Comparison of ENCODE assay signal across 26 cellular contexts in the genomic region with DNA sequence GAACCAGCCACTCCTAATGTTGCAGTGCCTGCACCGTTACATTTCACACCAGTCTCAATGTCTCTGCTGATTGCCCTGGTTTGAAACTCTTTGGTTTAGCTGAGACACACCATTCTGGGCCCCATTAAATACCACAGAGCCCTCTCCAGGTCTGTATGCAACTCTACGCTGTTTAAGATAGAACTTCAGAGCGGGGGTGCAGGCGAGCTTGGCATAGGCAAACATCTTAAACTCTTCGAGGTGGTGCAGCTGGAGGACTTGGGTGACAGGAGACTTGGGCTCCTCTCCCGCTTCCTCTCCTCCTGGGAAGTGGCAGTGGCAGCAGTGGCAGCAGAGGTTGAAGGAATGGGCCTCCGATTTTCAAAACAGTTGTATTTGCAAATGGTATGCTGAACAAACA. TPM values are rescaled to one million over a fixed set of nuclear protein-coding genes. Genes with fewer than 3 reads are reported as not detected.
DNase-seq lines count a peak whose midpoint lies in the region; ATAC-seq, FAIRE-seq and TF ChIP-seq lines count a peak whose summit lies in the region.
"Had no signal": no experiment of that assay in that cellular context is flagged by ENCODE, and none has a peak within 500 bp of the region (broad histone marks: within the 10 kb centered on the region; RNA-seq: fewer than 3 reads in every experiment).

No MANE protein-coding gene starts in this region.

- H3K4me1 ChIP-seq in HepG2 (ENCODE audit: insufficient read depth, low read length): peaks cover 20% of the 10 kb centered on the region
- no peaks in the 10 kb centered on the region for H3K4me1 ChIP-seq in right lobe of liver
- peaks cover 0 to 7% of the 10 kb centered on the region in 2 experiments; a peak in 2 of 5 replicates for H3K4me1 ChIP-seq in K562 (replicated peaks in 1 of 2; ENCODE audit: control insufficient read depth in 2 of 2, insufficient read depth in 2 of 2, low read length in 2 of 2)
- H3K4me1 ChIP-seq: A549, BE2C, HAP-1 had no signal

- H3K79me2 ChIP-seq in HepG2 (ENCODE audit: insufficient read depth, low read length) (no peaks in the 10 kb centered on the region), K562 (ENCODE audit: control insufficient read depth, insufficient read depth, low read length) (no peaks in the 10 kb centered on the region)

- H2AFZ ChIP-seq in HepG2 (ENCODE audit: low read length): no peak overlapping the region
- H2AFZ ChIP-seq in K562 (ENCODE audit: low read depth, low read length): no peak overlapping the region

- intact Hi-C loops in HepG2 (cut with micrococcal nuclease; ENCODE audit: unreplicated experiment): no loop called here
- intact Hi-C loops in right lobe of liver (cut with DNase I): no loop called here
- intact Hi-C loops in K562 (cut with micrococcal nuclease): no loop called here

- peak; percentile 37 for ATAC-seq in HepG2
- no peak for ATAC-seq in right lobe of liver
- peak; percentile 27; the same call in 2 of the 3 replicates for ATAC-seq in K562
- ATAC-seq in GM21619 (IDR thresholded peaks at IDR 0.05; ENCODE audit: unreplicated experiment): no peak
- ATAC-seq: A549, GM12878 had no signal

- no peaks in the 10 kb centered on the region for H3K27me3 ChIP-seq in HepG2 (ENCODE audit: control insufficient read depth in 1 of 2, insufficient read depth in 2 of 2, low read length in 2 of 2)
- H3K27me3 ChIP-seq in right lobe of liver: no peaks in the 10 kb centered on the region
- H3K27me3 ChIP-seq in K562 (ENCODE audit: control insufficient read depth in 2 of 2, insufficient read depth in 2 of 2, low read length in 2 of 2): no peaks in the 10 kb centered on the region
- H3K27me3 ChIP-seq: BE2C; BLaER1 treated with 17β-estradiol and CSF1 and Interleukin-3, amounts not matched to agents 10 nM and 100 nM had no signal

- no peaks in the 10 kb centered on the region for H4K20me1 ChIP-seq in HepG2 (ENCODE audit: insufficient read depth, low read length)
- H4K20me1 ChIP-seq in K562 (replicated peaks; ENCODE audit: control insufficient read depth, insufficient read depth, low read length): no peaks in the 10 kb centered on the region
- H4K20me1 ChIP-seq: BLaER1 treated with 17β-estradiol and CSF1 and Interleukin-3, amounts not matched to agents 10 nM and 100 nM had no signal

- H3K9ac ChIP-seq in HepG2 (ENCODE audit: insufficient read depth, low read depth, low read length) (no peak overlapping the region), K562 (ENCODE audit: insufficient read depth in 1 of 2, low read depth in 2 of 2, low read length in 2 of 2) (no peak overlapping the region)
- H3K9ac ChIP-seq: BLaER1 treated with 17β-estradiol and CSF1 and Interleukin-3, amounts not matched to agents 10 nM and 100 nM had no signal

- H3K4me3 Mint-ChIP-seq in neural crest cell: no peak overlapping the region
- H3K4me3 Mint-ChIP-seq: CD14-positive monocyte; CD4-positive, alpha-beta T cell; CD8-positive, alpha-beta memory T cell; HFFc6 had no signal

- TF ChIP-seq POLR2A in HepG2 (IDR thresholded peaks at IDR 0.05; ENCODE audit: insufficient read depth in 1 of 2, low read depth in 2 of 2, low read length in 2 of 2) (no peak), right lobe of liver (IDR thresholded peaks at IDR 0.05) (no peak), K562 (conservative IDR thresholded peaks at IDR 0.05) (no peak)

- WGBS in HepG2 (ENCODE audit: low lambda C conversion rate): 59% methylated on average over 7 of the region's 7 CpGs
- 70% methylated on average over 5 of the region's 7 CpGs for WGBS in right lobe of liver (ENCODE audit: insufficient coverage, low coverage, low lambda C conversion rate, missing lambda C conversion rate)
- 23% methylated on average over 7 of the region's 7 CpGs for WGBS in K562 (ENCODE audit: insufficient coverage, low coverage, missing lambda C conversion rate)

- no peak overlapping the region for H3K4me3 ChIP-seq in HepG2 (replicated peaks in 1 of 3; ENCODE audit: insufficient read depth in 1 of 3, low read depth in 2 of 3, low read length in 3 of 3)
- H3K4me3 ChIP-seq in right lobe of liver: no peak overlapping the region
- H3K4me3 ChIP-seq in K562: no peak overlapping the region
- H3K4me3 ChIP-seq: A549; BLaER1 treated with 17β-estradiol and CSF1 and Interleukin-3, amounts not matched to agents 10 nM and 100 nM; GM12878; HAP-1 had no signal

- H3K9me1 ChIP-seq in K562 (ENCODE audit: control insufficient read depth, insufficient read depth, low read length): no peaks in the 10 kb centered on the region

- H3K4me1 Mint-ChIP-seq in neural crest cell: no peaks in the 10 kb centered on the region
- H3K4me1 Mint-ChIP-seq: CD8-positive, alpha-beta memory T cell had no signal

- POLR2A ChIA-PET in HepG2 (lab: Yijun Ruan, JAX): interaction anchor here (0.9 to 1.3 kb wide), 4 partner anchors 11 to 58 kb away, joined by 3 to 9 read pairs (median 6); a partner anchor contains a TSS
- POLR2A ChIA-PET in K562 (lab: Yijun Ruan, JAX): interaction anchor here (0.5 to 2.3 kb wide), 5 partner anchors 10 to 150 kb away, joined by 3 to 7 read pairs (median 4); a partner anchor contains a TSS

- H3K4me2 ChIP-seq in HepG2 (ENCODE audit: low read depth, low read length) (peak overlapping the region; percentile 62), K562 (ENCODE audit: insufficient read depth, low read length) (no peak overlapping the region)
- H3K4me2 ChIP-seq: A549 had no signal

- BruUV-seq in HepG2 (replicated peaks; lab: Mats Ljungman, UMichigan): no TSS peak
- BruUV-seq in K562 (replicated peaks; lab: Mats Ljungman, UMichigan): no TSS peak

- H3K36me3 Mint-ChIP-seq in neural crest cell (ENCODE audit: low read depth): no peaks in the 10 kb centered on the region
- H3K36me3 Mint-ChIP-seq: CD14-positive monocyte; CD8-positive, alpha-beta memory T cell had no signal

- H3K9me3 Mint-ChIP-seq in neural crest cell: no peaks in the 10 kb centered on the region
- H3K9me3 Mint-ChIP-seq: CD14-positive monocyte; CD4-positive, alpha-beta T cell; CD8-positive, alpha-beta memory T cell; HFFc6 had no signal

- DNase-seq in HepG2 (ENCODE audit: low spot score) (no peak), right lobe of liver (no peak), K562 (ENCODE audit: extremely low read depth in 1 of 4, low spot score in 3 of 4) (no peak), neural crest cell (ENCODE audit: low read depth, low spot score) (no peak), amniotic stem cell (lab: John Stamatoyannopoulos, UW) (no peak)
- DNase-seq in activated T-cell treated with anti-CD3 and anti-CD28 coated beads, Interleukin-2, amount 50 U/mL, for 1 hour: no peak
- DNase-seq: 8988T; ACHN; BE2C; CD4-positive, alpha-beta T cell; CD8-positive, alpha-beta memory T cell; DMS 273 treated with DMSO at 0.1 percent for 48 hours; DMS79; EL; GDM1; GOT3; HFFc6 had no signal

- in situ Hi-C loops in HepG2 (cut with HindIII; ENCODE audit: extremely low pct_ligation_motif_present, low pct_unique_long_range_greater_than_20kb): no loop called here
- in situ Hi-C loops in K562 (cut with MboI): no loop called here

- TF ChIP-seq CTCF in HepG2 (CRISPR knock-in tag; IDR thresholded peaks at IDR 0.05): no peak
- TF ChIP-seq CTCF in right lobe of liver (IDR thresholded peaks at IDR 0.05): no peak
- TF ChIP-seq CTCF in K562 (IDR thresholded peaks at IDR 0.05 in 2 of 3, conservative IDR thresholded peaks at IDR 0.05 in 1 of 3; ENCODE audit: insufficient read depth in 2 of 3, low read depth in 1 of 3, low read length in 3 of 3): no peak
- no peak for TF ChIP-seq CTCF in neural crest cell (conservative IDR thresholded peaks at IDR 0.05)

- H3K27ac ChIP-seq in HepG2 (ENCODE audit: extremely low read length, insufficient read depth, low read length) (no peak overlapping the region), right lobe of liver (no peak overlapping the region), K562 (ENCODE audit: extremely low read depth, low read depth, low read length) (no peak overlapping the region)
- H3K27ac ChIP-seq: A549; BLaER1 treated with 17β-estradiol and CSF1 and Interleukin-3, amounts not matched to agents 10 nM and 100 nM had no signal

- CTCF ChIA-PET in HepG2 (lab: Yijun Ruan, JAX; ENCODE audit: low intra/inter-chr PET ratio, low total read pairs): no interaction called here
- CTCF ChIA-PET in K562 (lab: Yijun Ruan, JAX; ENCODE audit: low intra/inter-chr PET ratio): no interaction called here

- H3K9me3 ChIP-seq in HepG2 (ENCODE audit: low read length) (no peaks in the 10 kb centered on the region), right lobe of liver (no peaks in the 10 kb centered on the region), K562 (replicated peaks; ENCODE audit: control insufficient read depth, insufficient read depth, low read depth, low read length) (no peaks in the 10 kb centered on the region)
- H3K9me3 ChIP-seq: A549; BE2C; BLaER1 treated with 17β-estradiol and CSF1 and Interleukin-3, amounts not matched to agents 10 nM and 100 nM; HAP-1 had no signal

- TF ChIP-seq EP300 in HepG2 (IDR thresholded peaks at IDR 0.05; ENCODE audit: low read depth in 2 of 2, low read length in 2 of 2): no peak
- no peak for TF ChIP-seq EP300 in HepG2 (CRISPR knock-in tag; IDR thresholded peaks at IDR 0.05; ENCODE audit: borderline replicate concordance)
- TF ChIP-seq EP300 in K562 (IDR thresholded peaks at IDR 0.05; ENCODE audit: low read length): no peak

- H3K36me3 ChIP-seq in HepG2 (replicated peaks in 1 of 2; ENCODE audit: control insufficient read depth in 1 of 2, insufficient read depth in 2 of 2, low read length in 2 of 2) (no peaks in the 10 kb centered on the region), right lobe of liver (no peaks in the 10 kb centered on the region), K562 (ENCODE audit: control insufficient read depth, insufficient read depth, low read length) (no peaks in the 10 kb centered on the region)
- H3K36me3 ChIP-seq: BE2C; BLaER1 treated with 17β-estradiol and CSF1 and Interleukin-3, amounts not matched to agents 10 nM and 100 nM; HAP-1 had no signal

- FAIRE-seq in HepG2 (lab: Jason Lieb, UNC) (no peak), K562 (lab: Jason Lieb, UNC) (no peak)
- FAIRE-seq: A549, D721Med, GM12878, GM19239, H54 had no signal

- no peak for TF ChIP-seq RAD21 in HepG2 (CRISPR knock-in tag; IDR thresholded peaks at IDR 0.05)
- TF ChIP-seq RAD21 in K562 (CRISPR knock-in tag; conservative IDR thresholded peaks at IDR 0.05 in 1 of 2, IDR thresholded peaks at IDR 0.05 in 1 of 2): no peak

- H3K27me3 Mint-ChIP-seq in neural crest cell (ENCODE audit: low read depth): no peaks in the 10 kb centered on the region

- peak overlapping the region; percentile 45 for H3K27ac Mint-ChIP-seq in neural crest cell (ENCODE audit: unreplicated experiment)
- H3K27ac Mint-ChIP-seq: CD4-positive, alpha-beta T cell; CD8-positive, alpha-beta memory T cell; HFFc6 had no signal

RNA-seq across cellular contexts. Expression of a gene that starts 18.5 kb away (rescaled TPM):
- total RNA-seq in HepG2 (2016; rRNA removed; fragmentation: Illumina TruSeq; extraction: Trizol): 208 and 243 TPM in 2 replicates
- 39.6 and 42.9 TPM in 2 replicates for total RNA-seq in HepG2 (2016; cell fraction: cytosol; rRNA removed; fragmentation: Illumina TruSeq; extraction: Trizol; ENCODE audit: low read depth)
- total RNA-seq in HepG2 (2016; cell fraction: insoluble cytoplasmic fraction; rRNA removed; fragmentation: Illumina TruSeq; extraction: Trizol): 200 and 237 TPM in 2 replicates
- total RNA-seq in HepG2 (2016; cell fraction: membrane; rRNA removed; fragmentation: Illumina TruSeq; extraction: Trizol): 91.8 and 97.7 TPM in 2 replicates
- 235 and 275 TPM in 2 replicates for total RNA-seq in HepG2 (2016; cell fraction: nucleus; rRNA removed; fragmentation: Illumina TruSeq; extraction: Trizol)
- 135 and 203 TPM in 2 replicates for polyA plus RNA-seq in HepG2 (2011; rRNA removed)
- polyA plus RNA-seq in HepG2 (2011; cell fraction: cytosol; rRNA removed): 77.3 and 119 TPM in 2 replicates
- polyA plus RNA-seq in HepG2 (2011; cell fraction: nucleus; rRNA removed): 28.6 and 39.3 TPM in 2 replicates
- 148 and 179 TPM in 2 replicates for polyA plus RNA-seq in HepG2 (2012)
- polyA plus RNA-seq in HepG2 (2016; cell fraction: cytosol; fragmentation: Illumina TruSeq; extraction: Trizol; ENCODE audit: low read depth): 33.8 and 41.9 TPM in 2 replicates
- 176 and 181 TPM in 2 replicates for polyA plus RNA-seq in HepG2 (2016; cell fraction: insoluble cytoplasmic fraction; fragmentation: Illumina TruSeq; extraction: Trizol; ENCODE audit: low read depth)
- polyA plus RNA-seq in HepG2 (2016; cell fraction: membrane; fragmentation: Illumina TruSeq; extraction: Trizol; ENCODE audit: low read depth): 64.9 and 66.7 TPM in 2 replicates
- polyA plus RNA-seq in HepG2 (2016; cell fraction: nucleus; fragmentation: Illumina TruSeq; extraction: Trizol; ENCODE audit: insufficient read depth, low read depth): 275 and 279 TPM in 2 replicates
- 76.5 and 121 TPM in 2 replicates for polyA minus RNA-seq in HepG2 (2011; rRNA and poly(A)+ RNA removed; ENCODE audit: low replicate concordance)
- 135 and 140 TPM in 2 replicates for polyA minus RNA-seq in HepG2 (2011; cell fraction: cytosol; rRNA and poly(A)+ RNA removed)
- 83.2 and 87.0 TPM in 2 replicates for polyA minus RNA-seq in HepG2 (2011; cell fraction: nucleus; rRNA and poly(A)+ RNA removed)
- 100 to 1,000 TPM in 2 of 6 experiments, 10 to 100 TPM in 4; 60.8 to 110 (median 90.5) TPM for total RNA-seq in right lobe of liver
- total RNA-seq in K562 (2011; cell fraction: chromatin; rRNA removed; ENCODE audit: low replicate concordance): 114 and 205 TPM in 2 replicates
- total RNA-seq in K562 (2011; cell fraction: nucleolus; rRNA removed): 79.2 and 86.9 TPM in 2 replicates
- 142 and 219 TPM in 2 replicates for total RNA-seq in K562 (2011; cell fraction: nucleoplasm; rRNA removed)
- total RNA-seq in K562 (2014; rRNA removed): 75.7 and 87.7 TPM in 2 replicates
- 129 and 148 TPM in 2 replicates for total RNA-seq in K562 (2014; rRNA removed; fragmentation: Illumina TruSeq; extraction: Trizol)
- total RNA-seq in K562 (2015; rRNA removed; fragmentation: Illumina TruSeq; extraction: Trizol): 94.0 and 97.4 TPM in 2 replicates
- 144 and 147 TPM in 2 replicates for total RNA-seq in K562 (2021)
- 176 and 197 TPM in 2 replicates for polyA plus RNA-seq in K562 (2011; rRNA removed)
- polyA plus RNA-seq in K562 (2011; cell fraction: cytosol; rRNA removed): 34.5 and 75.0 TPM in 2 replicates
- 38.8 and 65.1 TPM in 2 replicates for polyA plus RNA-seq in K562 (2011; cell fraction: nucleus; rRNA removed)
- polyA plus RNA-seq in K562 (2012): 157 and 163 TPM in 2 replicates
- 144 and 167 TPM in 2 replicates for polyA plus RNA-seq in K562 (2014; fragmentation: Illumina TruSeq; extraction: Trizol)
- 100 to 1,000 TPM; 212 to 220 TPM for polyA plus RNA-seq in K562 (2014; fragmentation: Nextera tagmentation; extraction: Ambion mirVana)
- 107 and 110 TPM in 2 replicates for polyA plus RNA-seq in K562 (2014; rRNA removed)
- 241 and 283 TPM in 2 replicates for polyA minus RNA-seq in K562 (2011; rRNA and poly(A)+ RNA removed)
- polyA minus RNA-seq in K562 (2011; cell fraction: cytosol; rRNA and poly(A)+ RNA removed): 83.5 and 101 TPM in 2 replicates
- 13.6 and 24.5 TPM in 2 replicates for polyA minus RNA-seq in K562 (2011; cell fraction: nucleus; rRNA and poly(A)+ RNA removed)
- total RNA-seq in neural crest cell: 110 and 111 TPM in 2 replicates

RNA-seq across cellular contexts. Expression of a gene that starts 58.1 kb away (rescaled TPM):
- total RNA-seq in HepG2 (2016; rRNA removed; fragmentation: Illumina TruSeq; extraction: Trizol): 0.15 TPM in 1 of 2 replicates, not detected in the other
- 0.18 and 0.61 TPM in 2 replicates for total RNA-seq in HepG2 (2016; cell fraction: cytosol; rRNA removed; fragmentation: Illumina TruSeq; extraction: Trizol; ENCODE audit: low read depth)
- total RNA-seq in HepG2 (2016; cell fraction: insoluble cytoplasmic fraction; rRNA removed; fragmentation: Illumina TruSeq; extraction: Trizol): 0.17 TPM in 1 of 2 replicates, not detected in the other
- 0.15 and 0.28 TPM in 2 replicates for total RNA-seq in HepG2 (2016; cell fraction: membrane; rRNA removed; fragmentation: Illumina TruSeq; extraction: Trizol)
- 0.16 TPM in 1 of 2 replicates, not detected in the other for total RNA-seq in HepG2 (2016; cell fraction: nucleus; rRNA removed; fragmentation: Illumina TruSeq; extraction: Trizol)
- polyA plus RNA-seq in HepG2 (2011; rRNA removed): 0.01 and 0.03 TPM in 2 replicates
- polyA plus RNA-seq in HepG2 (2011; cell fraction: cytosol; rRNA removed): not detected in 2 replicates
- polyA plus RNA-seq in HepG2 (2011; cell fraction: nucleus; rRNA removed): 0.03 TPM in 1 of 2 replicates, not detected in the other
- not detected in 2 replicates for polyA plus RNA-seq in HepG2 (2012)
- not detected in 2 replicates for polyA plus RNA-seq in HepG2 (2016; cell fraction: cytosol; fragmentation: Illumina TruSeq; extraction: Trizol; ENCODE audit: low read depth)
- 0.08 and 0.11 TPM in 2 replicates for polyA plus RNA-seq in HepG2 (2016; cell fraction: insoluble cytoplasmic fraction; fragmentation: Illumina TruSeq; extraction: Trizol; ENCODE audit: low read depth)
- polyA plus RNA-seq in HepG2 (2016; cell fraction: membrane; fragmentation: Illumina TruSeq; extraction: Trizol; ENCODE audit: low read depth): not detected in 2 replicates
- polyA plus RNA-seq in HepG2 (2016; cell fraction: nucleus; fragmentation: Illumina TruSeq; extraction: Trizol; ENCODE audit: insufficient read depth, low read depth): 0.25 TPM in 1 of 2 replicates, not detected in the other
- polyA minus RNA-seq in HepG2 (2011; rRNA and poly(A)+ RNA removed; ENCODE audit: low replicate concordance): 0.28 and 0.61 TPM in 2 replicates
- not detected in 2 replicates for polyA minus RNA-seq in HepG2 (2011; cell fraction: cytosol; rRNA and poly(A)+ RNA removed)
- 0.39 and 0.62 TPM in 2 replicates for polyA minus RNA-seq in HepG2 (2011; cell fraction: nucleus; rRNA and poly(A)+ RNA removed)
- total RNA-seq in right lobe of liver: not detected
- 0.48 and 1.2 TPM in 2 replicates for total RNA-seq in K562 (2011; cell fraction: chromatin; rRNA removed; ENCODE audit: low replicate concordance)
- 1.2 and 1.8 TPM in 2 replicates for total RNA-seq in K562 (2011; cell fraction: nucleolus; rRNA removed)
- total RNA-seq in K562 (2011; cell fraction: nucleoplasm; rRNA removed): 1.5 and 3.0 TPM in 2 replicates
- 0.18 and 0.20 TPM in 2 replicates for total RNA-seq in K562 (2014; rRNA removed)
- 0.16 and 0.18 TPM in 2 replicates for total RNA-seq in K562 (2014; rRNA removed; fragmentation: Illumina TruSeq; extraction: Trizol)
- 0.11 and 0.14 TPM in 2 replicates for total RNA-seq in K562 (2015; rRNA removed; fragmentation: Illumina TruSeq; extraction: Trizol)
- total RNA-seq in K562 (2021): 0.11 and 0.33 TPM in 2 replicates
- polyA plus RNA-seq in K562 (2011; rRNA removed): 0.13 TPM in 1 of 2 replicates, not detected in the other
- polyA plus RNA-seq in K562 (2011; cell fraction: cytosol; rRNA removed): 0.07 TPM in 1 of 2 replicates, not detected in the other
- 0.32 and 0.37 TPM in 2 replicates for polyA plus RNA-seq in K562 (2011; cell fraction: nucleus; rRNA removed)
- 0.04 and 0.21 TPM in 2 replicates for polyA plus RNA-seq in K562 (2012)
- not detected in 2 replicates for polyA plus RNA-seq in K562 (2014; fragmentation: Illumina TruSeq; extraction: Trizol)
- not detected for polyA plus RNA-seq in K562 (2014; fragmentation: Nextera tagmentation; extraction: Ambion mirVana)
- 0.04 TPM in 1 of 2 replicates, not detected in the other for polyA plus RNA-seq in K562 (2014; rRNA removed)
- polyA minus RNA-seq in K562 (2011; rRNA and poly(A)+ RNA removed): 0.09 and 0.21 TPM in 2 replicates
- polyA minus RNA-seq in K562 (2011; cell fraction: cytosol; rRNA and poly(A)+ RNA removed): 0.36 TPM in 1 of 2 replicates, not detected in the other
- polyA minus RNA-seq in K562 (2011; cell fraction: nucleus; rRNA and poly(A)+ RNA removed): 1.6 and 2.0 TPM in 2 replicates
- total RNA-seq in neural crest cell: 0.16 and 0.20 TPM in 2 replicates
- polyA plus RNA-seq: CD14-positive monocyte; CD8-positive, alpha-beta memory T cell had no signal

RNA-seq across cellular contexts. Expression of a gene that starts 58.2 kb away (rescaled TPM):
- total RNA-seq in HepG2 (2016; rRNA removed; fragmentation: Illumina TruSeq; extraction: Trizol) (37.8 and 45.7 TPM in 2 replicates), right lobe of liver (1 to 10 TPM; 4.6 to 7.9 (median 6.7) TPM), K562 (2014; rRNA removed) (52.8 and 129 TPM in 2 replicates), K562 (2014; rRNA removed; fragmentation: Illumina TruSeq; extraction: Trizol) (52.2 and 55.1 TPM in 2 replicates), K562 (2015; rRNA removed; fragmentation: Illumina TruSeq; extraction: Trizol) (56.1 and 65.9 TPM in 2 replicates), K562 (2021) (48.6 TPM in 2 replicates), neural crest cell (28.0 and 31.1 TPM in 2 replicates)
- 9.0 and 10.4 TPM in 2 replicates for total RNA-seq in HepG2 (2016; cell fraction: cytosol; rRNA removed; fragmentation: Illumina TruSeq; extraction: Trizol; ENCODE audit: low read depth)
- total RNA-seq in HepG2 (2016; cell fraction: insoluble cytoplasmic fraction; rRNA removed; fragmentation: Illumina TruSeq; extraction: Trizol): 39.9 and 45.0 TPM in 2 replicates
- total RNA-seq in HepG2 (2016; cell fraction: membrane; rRNA removed; fragmentation: Illumina TruSeq; extraction: Trizol): 17.4 and 18.1 TPM in 2 replicates
- 34.6 and 34.9 TPM in 2 replicates for total RNA-seq in HepG2 (2016; cell fraction: nucleus; rRNA removed; fragmentation: Illumina TruSeq; extraction: Trizol)
- polyA plus RNA-seq in HepG2 (2011; rRNA removed) (9.1 and 9.4 TPM in 2 replicates), K562 (2011; rRNA removed) (24.9 and 25.8 TPM in 2 replicates), K562 (2014; fragmentation: Illumina TruSeq; extraction: Trizol) (66.3 and 73.1 TPM in 2 replicates), K562 (2014; fragmentation: Nextera tagmentation; extraction: Ambion mirVana) (100 to 1,000 TPM in 1 of 2 experiments, 10 to 100 TPM in 1; 51.7 to 101 TPM), K562 (2014; rRNA removed) (43.6 and 46.2 TPM in 2 replicates)
- 9.0 and 9.4 TPM in 2 replicates for polyA plus RNA-seq in HepG2 (2011; cell fraction: cytosol; rRNA removed)
- polyA plus RNA-seq in HepG2 (2011; cell fraction: nucleus; rRNA removed): 40.2 and 43.0 TPM in 2 replicates
- polyA plus RNA-seq in HepG2 (2012): 21.2 and 21.9 TPM in 2 replicates
- polyA plus RNA-seq in HepG2 (2016; cell fraction: cytosol; fragmentation: Illumina TruSeq; extraction: Trizol; ENCODE audit: low read depth): 3.1 and 3.2 TPM in 2 replicates
- polyA plus RNA-seq in HepG2 (2016; cell fraction: insoluble cytoplasmic fraction; fragmentation: Illumina TruSeq; extraction: Trizol; ENCODE audit: low read depth): 42.5 and 43.5 TPM in 2 replicates
- 7.3 and 8.5 TPM in 2 replicates for polyA plus RNA-seq in HepG2 (2016; cell fraction: membrane; fragmentation: Illumina TruSeq; extraction: Trizol; ENCODE audit: low read depth)
- polyA plus RNA-seq in HepG2 (2016; cell fraction: nucleus; fragmentation: Illumina TruSeq; extraction: Trizol; ENCODE audit: insufficient read depth, low read depth): 47.3 and 58.2 TPM in 2 replicates
- polyA minus RNA-seq in HepG2 (2011; rRNA and poly(A)+ RNA removed; ENCODE audit: low replicate concordance): 12.4 and 18.6 TPM in 2 replicates
- 5.8 and 6.5 TPM in 2 replicates for polyA minus RNA-seq in HepG2 (2011; cell fraction: cytosol; rRNA and poly(A)+ RNA removed)
- polyA minus RNA-seq in HepG2 (2011; cell fraction: nucleus; rRNA and poly(A)+ RNA removed): 28.8 and 43.3 TPM in 2 replicates
- total RNA-seq in K562 (2011; cell fraction: chromatin; rRNA removed; ENCODE audit: low replicate concordance): 41.8 and 105 TPM in 2 replicates
- total RNA-seq in K562 (2011; cell fraction: nucleolus; rRNA removed): 33.6 and 35.4 TPM in 2 replicates
- 32.4 and 48.0 TPM in 2 replicates for total RNA-seq in K562 (2011; cell fraction: nucleoplasm; rRNA removed)
- polyA plus RNA-seq in K562 (2011; cell fraction: cytosol; rRNA removed): 30.6 and 33.9 TPM in 2 replicates
- 80.1 and 82.5 TPM in 2 replicates for polyA plus RNA-seq in K562 (2011; cell fraction: nucleus; rRNA removed)
- polyA plus RNA-seq in K562 (2012): 36.3 and 43.3 TPM in 2 replicates
- polyA minus RNA-seq in K562 (2011; rRNA and poly(A)+ RNA removed): 32.5 and 38.9 TPM in 2 replicates
- 12.7 and 25.0 TPM in 2 replicates for polyA minus RNA-seq in K562 (2011; cell fraction: cytosol; rRNA and poly(A)+ RNA removed)
- 36.8 and 46.4 TPM in 2 replicates for polyA minus RNA-seq in K562 (2011; cell fraction: nucleus; rRNA and poly(A)+ RNA removed)

Comparison
In these comparisons a context has a peak if more than half of its experiments do, and no peak if none do; other contexts are left out.
1. ATAC-seq: peak in HepG2 (single experiment) and K562 (single experiment); none in right lobe of liver (0 of 4) and GM21619 (single experiment).